In genomic region chr6:75170666-75171065, GRCh38 we compare ENCODE assay signal across 20 cellular contexts. TPM values are rescaled to one million over a fixed set of nuclear protein-coding genes. Genes with fewer than 3 reads are reported as not detected.
"Had no signal": no experiment of that assay in that cellular context is flagged by ENCODE, and none has a peak within 500 bp of the region (broad histone marks: within the 10 kb centered on the region; RNA-seq: fewer than 3 reads in every experiment).

No MANE protein-coding gene starts in this region.

- H3K9me3 ChIP-seq: ascending aorta, esophagus muscularis mucosa, neutrophil, SK-N-SH, thoracic aorta had no signal

- H3K4me3 Mint-ChIP-seq: activated T-helper 17 cell treated with anti-CD3 and anti-CD28 coated beads, Interleukin-2, amount 50 U/mL, for 72 hours; immature natural killer cell; naive B cell; stimulated activated naive CD8-positive, alpha-beta T cell treated with anti-CD3 and anti-CD28 coated beads, Interleukin-15, Interleukin-2, amounts not matched to agents 100 ng/mL and 50 ng/mL, for 24 hours; T-cell had no signal

- H3K4me3 ChIP-seq: ascending aorta, esophagus muscularis mucosa, smooth muscle cell, thoracic aorta had no signal

- H3K9me3 Mint-ChIP-seq: activated T-helper 17 cell treated with anti-CD3 and anti-CD28 coated beads, Interleukin-2, amount 50 U/mL, for 72 hours; stimulated activated naive CD8-positive, alpha-beta T cell treated with anti-CD3 and anti-CD28 coated beads, Interleukin-15, Interleukin-2, amounts not matched to agents 100 ng/mL and 50 ng/mL, for 24 hours; T-cell had no signal

- H3K27ac ChIP-seq: neutrophil, VCaP had no signal

- H3K36me3 ChIP-seq: neutrophil, thoracic aorta had no signal

- H3K4me1 Mint-ChIP-seq: activated T-helper 17 cell treated with anti-CD3 and anti-CD28 coated beads, Interleukin-2, amount 50 U/mL, for 72 hours; immature natural killer cell; naive B cell; T-cell had no signal

- H3K27me3 ChIP-seq: ascending aorta, esophagus muscularis mucosa had no signal

- DNase-seq: activated CD4-positive, alpha-beta T cell treated with anti-CD3 and anti-CD28 coated beads for 1 hour; activated CD4-positive, alpha-beta T cell treated with anti-CD3 and anti-CD28 coated beads, Interleukin-2, amount 50 U/mL, for 48 hours; activated naive CD4-positive, alpha-beta T cell treated with Interleukin-2 at 50 U/mL for 16 hours; foreskin fibroblast; head of caudate nucleus; immature natural killer cell; naive B cell; posterior cingulate gyrus; right cardiac atrium; SK-N-SH; T-cell; T1000 had no signal

- H3K36me3 Mint-ChIP-seq: immature natural killer cell, naive B cell, T-cell had no signal

- H3K27ac Mint-ChIP-seq: activated T-helper 17 cell treated with anti-CD3 and anti-CD28 coated beads, Interleukin-2, amount 50 U/mL, for 72 hours; immature natural killer cell; naive B cell; stimulated activated naive CD8-positive, alpha-beta T cell treated with anti-CD3 and anti-CD28 coated beads, Interleukin-15, Interleukin-2, amounts not matched to agents 100 ng/mL and 50 ng/mL, for 24 hours; T-cell had no signal

RNA-seq across cellular contexts. Expression of gene COL12A1, which starts 35.2 kb away (rescaled TPM):
- total RNA-seq: activated T-helper 17 cell treated with anti-CD3 and anti-CD28 coated beads, Interleukin-2, amount 50 U/mL, for 72 hours had no signal
- polyA plus RNA-seq: immature natural killer cell had no signal
